In genomic region chr19:39082745-39083598, GRCh38 we compare ENCODE assay signal across 13 cellular contexts. TPM values are rescaled to one million over a fixed set of nuclear protein-coding genes. Genes with fewer than 3 reads are reported as not detected.
A peak's percentile ranks its signal among the peaks of the same experiment; 100 is the strongest.
DNase-seq lines count a peak whose midpoint lies in the region; ATAC-seq, FAIRE-seq and TF ChIP-seq lines count a peak whose summit lies in the region.
"Had no signal": no experiment of that assay in that cellular context is flagged by ENCODE, and none has a peak within 500 bp of the region (broad histone marks: within the 10 kb centered on the region; RNA-seq: fewer than 3 reads in every experiment).

No MANE protein-coding gene starts in this region.

- H3K9me3 ChIP-seq in Caco-2 (no peaks in the 10 kb centered on the region), RWPE2 (ENCODE audit: severe bottlenecking) (no peaks in the 10 kb centered on the region), H1 (ENCODE audit: insufficient read depth in 2 of 2, low read depth in 1 of 2, low read length in 1 of 2) (no peaks in the 10 kb centered on the region)
- H3K9me3 ChIP-seq: adrenal gland had no signal

- peak overlapping the region; percentile 84 for H3K4me3 Mint-ChIP-seq in Caco-2 (ENCODE audit: unreplicated experiment)
- peak overlapping the region; percentile 9 to 46 (median 34) for H3K4me3 Mint-ChIP-seq in nephron

- no peaks in the 10 kb centered on the region for H3K36me3 ChIP-seq in Caco-2 (ENCODE audit: control insufficient read depth, insufficient read depth, low read length)
- H3K36me3 ChIP-seq in RWPE2 (ENCODE audit: low read depth) = no peaks in the 10 kb centered on the region
- no peaks in the 10 kb centered on the region for H3K36me3 ChIP-seq in H1 (ENCODE audit: control insufficient read depth in 2 of 4, insufficient read depth in 4 of 4, low read length in 3 of 4)
- H3K36me3 ChIP-seq: adrenal gland had no signal

- TF ChIP-seq CTCF in Caco-2 (IDR thresholded peaks at IDR 0.05; ENCODE audit: insufficient read depth in 1 of 2, low read depth in 1 of 2, low read length in 1 of 2, severe bottlenecking in 1 of 2, unreplicated experiment in 1 of 2) = no peak
- TF ChIP-seq CTCF in RWPE2 (IDR thresholded peaks at IDR 0.05; ENCODE audit: poor library complexity, severe bottlenecking) = no peak
- TF ChIP-seq CTCF in H1 (IDR thresholded peaks at IDR 0.05; ENCODE audit: control extremely low read depth in 1 of 3, insufficient read depth in 1 of 3, low read depth in 1 of 3, low read length in 3 of 3) = no peak
- TF ChIP-seq CTCF in nephron (IDR thresholded peaks at IDR 0.05; ENCODE audit: unreplicated experiment in 3 of 3) = no peak

- CTCF ChIA-PET in Caco-2 (lab: Charles Lee) (interaction anchor here (0.6 kb wide), 3 partner anchors 205 to 509 kb away, joined by 3 to 5 read pairs (median 4); partner anchors contain the start of gene SAMD4B), H1 (lab: Charles Lee; ENCODE audit: partially characterized antibody) (interaction anchor here (0.7 to 2.8 kb wide), 7 partner anchors 14 to 121 kb away, joined by 3 to 7 read pairs (median 3); no protein-coding TSS in a partner anchor)

- 63% methylated on average over 15 of the region's 15 CpGs; no CpG with 5 or more reads in 1 of the 2 experiments for WGBS in H1 (ENCODE audit: extremely low coverage in 1 of 2, insufficient coverage in 1 of 2, insufficient read length in 1 of 2, insufficient replicate concordance in 2 of 2, low coverage in 1 of 2, low lambda C conversion rate in 2 of 2, missing lambda C conversion rate in 1 of 2), 2 experiments

- no peaks in the 10 kb centered on the region for H3K36me3 Mint-ChIP-seq in Caco-2 (ENCODE audit: insufficient read depth, unreplicated experiment)
- no peaks in the 10 kb centered on the region for H3K36me3 Mint-ChIP-seq in nephron (ENCODE audit: low read depth)

- H3K27me3 ChIP-seq in Caco-2 (replicated peaks; ENCODE audit: control insufficient read depth, insufficient read depth, low read length) (no peaks in the 10 kb centered on the region; the same call in none of the 2 replicates), RWPE2 (ENCODE audit: insufficient read depth, poor library complexity, severe bottlenecking) (no peaks in the 10 kb centered on the region), H1 (replicated peaks in 1 of 4; ENCODE audit: control insufficient read depth in 3 of 4, extremely low read depth in 1 of 4, insufficient read depth in 3 of 4, low read length in 3 of 4) (peaks cover 3 to 36% (median 28%) of the 10 kb centered on the region in 4 experiments)

- TF ChIP-seq EP300 in H1 (IDR thresholded peaks at IDR 0.05; ENCODE audit: borderline replicate concordance in 1 of 2, low read depth in 2 of 2, low read length in 2 of 2) = no peak

- no peak overlapping the region for H2BK12ac ChIP-seq in H1 (ENCODE audit: low read depth, low read length)

- peak overlapping the region; percentile 14 for H3K27ac ChIP-seq in RWPE2 (ENCODE audit: poor library complexity, severe bottlenecking)
- H3K27ac ChIP-seq in H1 (ENCODE audit: low read depth, low read length) = no peak overlapping the region
- H3K27ac ChIP-seq: adrenal gland had no signal

- H3K4ac ChIP-seq in H1 (replicated peaks; ENCODE audit: insufficient read length, low read depth, low read length) = no peak overlapping the region

- DNase-seq in Caco-2 (no peak), RWPE2 (ENCODE audit: low spot score) (no peak), H1 (ENCODE audit: low read depth in 1 of 2, low spot score in 2 of 2) (no peak), posterior vena cava (ENCODE audit: low spot score) (no peak), NCI-H146 (lab: John Stamatoyannopoulos, UW) (no peak), MV-4-11 (lab: John Stamatoyannopoulos, UW) (no peak), NCI-H1694 treated with DMSO at 0.1 percent for 48 hours (lab: John Stamatoyannopoulos, UW) (no peak)
- DNase-seq: adrenal gland, left colon, RPMI8226 had no signal

- peaks cover 7% of the 10 kb centered on the region for H3K4me1 Mint-ChIP-seq in Caco-2 (ENCODE audit: low read depth, unreplicated experiment)
- peaks cover 13% of the 10 kb centered on the region for H3K4me1 Mint-ChIP-seq in nephron

- ATAC-seq in RWPE2 (ENCODE audit: low read depth) = no peak
- ATAC-seq: left colon had no signal

- BruUV-seq in Caco-2 (replicated peaks; lab: Mats Ljungman, UMichigan) = TSS peak; percentile 27

- no peak overlapping the region for H4K91ac ChIP-seq in H1 (replicated peaks; ENCODE audit: insufficient read length, low read length)

- H3K23ac ChIP-seq in H1 (ENCODE audit: insufficient read length) = no peak overlapping the region

- peaks cover 4% of the 10 kb centered on the region; the same call in 1 of the 2 replicates for H3K23me2 ChIP-seq in H1 (ENCODE audit: low read depth, low read length)

- H2BK15ac ChIP-seq in H1 (ENCODE audit: low read length) = no peak overlapping the region

- H3K4me1 ChIP-seq in Caco-2 = 0 out of 2 replicates have a peak, but pooled peaks cover 5% of the 10 kb centered on the region
- peaks cover 15% of the 10 kb centered on the region for H3K4me1 ChIP-seq in RWPE2 (ENCODE audit: insufficient read depth, poor library complexity, severe bottlenecking)
- peaks cover 0 to 8% (median 2%) of the 10 kb centered on the region in 4 experiments; a peak in 3 of 7 replicates for H3K4me1 ChIP-seq in H1 (replicated peaks in 1 of 4; ENCODE audit: control insufficient read depth in 3 of 4, insufficient read depth in 4 of 4, low read length in 3 of 4)
- H3K4me1 ChIP-seq: adrenal gland had no signal

- no peaks in the 10 kb centered on the region for H3K9me3 Mint-ChIP-seq in Caco-2 (ENCODE audit: unreplicated experiment)
- H3K9me3 Mint-ChIP-seq in nephron = no peaks in the 10 kb centered on the region

- H3K27me3 Mint-ChIP-seq in Caco-2 (ENCODE audit: insufficient read depth, unreplicated experiment) (peaks cover 12% of the 10 kb centered on the region), nephron (ENCODE audit: low read depth) (peaks cover 74% of the 10 kb centered on the region)

- no peak overlapping the region for H4K5ac ChIP-seq in H1 (ENCODE audit: insufficient read length, low read depth, low read length)

- FAIRE-seq in H1 (lab: Jason Lieb, UNC) = no peak
- FAIRE-seq: GM12892 had no signal

- peak overlapping the region; percentile 83 for H2AFZ ChIP-seq in H1 (ENCODE audit: low read length)

- POLR2A ChIA-PET in Caco-2 (lab: Charles Lee) = no interaction called here
- POLR2A ChIA-PET in H1 (lab: Charles Lee; ENCODE audit: partially characterized antibody) = interaction anchor here (2.0 to 2.5 kb wide), 4 partner anchors 9 to 18 kb away, joined by 5 to 7 read pairs (median 6); no protein-coding TSS in a partner anchor

- H3K4me3 ChIP-seq in Caco-2 (ENCODE audit: low read depth, low read length) (peak overlapping the region; percentile 51), RWPE2 (ENCODE audit: severe bottlenecking) (peak overlapping the region; percentile 44), H1 (ENCODE audit: extremely low read depth in 1 of 4, insufficient read depth in 2 of 4, low read depth in 3 of 4, low read length in 4 of 4) (peak overlapping the region; percentile 46 to 63 (median 56); a peak in 5 of 8 replicates)
- H3K4me3 ChIP-seq: adrenal gland had no signal

- no peak overlapping the region for H4K8ac ChIP-seq in H1 (ENCODE audit: extremely low read depth, insufficient read depth, low read length)

- no peaks in the 10 kb centered on the region for H3K79me1 ChIP-seq in H1 (ENCODE audit: low read depth, low read length)

- no peak overlapping the region for H3K18ac ChIP-seq in H1 (ENCODE audit: extremely low read depth, low read length)

- no peak overlapping the region for H2BK20ac ChIP-seq in H1 (ENCODE audit: low read length)

- no peaks in the 10 kb centered on the region for H4K20me1 ChIP-seq in H1 (replicated peaks in 1 of 2; ENCODE audit: control insufficient read depth in 1 of 2, insufficient read depth in 2 of 2, low read length in 2 of 2)

- H3K27ac Mint-ChIP-seq in Caco-2 (ENCODE audit: unreplicated experiment) = no peak overlapping the region
- H3K27ac Mint-ChIP-seq in nephron = no peak overlapping the region

- H3K79me2 ChIP-seq in H1 (ENCODE audit: control insufficient read depth in 1 of 2, insufficient read depth in 2 of 2, low read length in 2 of 2) = no peaks in the 10 kb centered on the region

- intact Hi-C loops in Caco-2 (cut with micrococcal nuclease; ENCODE audit: unreplicated experiment) = no loop called here
- intact Hi-C loops in posterior vena cava (cut with DNase I) = no loop called here

- TF ChIP-seq POLR2A in H1 (IDR thresholded peaks at IDR 0.05; ENCODE audit: control extremely low read depth in 1 of 2, low read depth in 2 of 2, low read length in 2 of 2) = no peak

- peak overlapping the region; percentile 60 to 85 for H3K4me2 ChIP-seq in H1 (ENCODE audit: insufficient read depth in 1 of 2, low read depth in 2 of 2, low read length in 2 of 2)

- H3K14ac ChIP-seq in H1 (ENCODE audit: insufficient read length) = no peak overlapping the region

- H2BK120ac ChIP-seq in H1 (replicated peaks; ENCODE audit: low read depth, low read length) = no peak overlapping the region

- H3K56ac ChIP-seq in H1 (replicated peaks; ENCODE audit: insufficient read length, low read depth, low read length) = no peak overlapping the region

- no peak overlapping the region for H2AK5ac ChIP-seq in H1 (ENCODE audit: low read depth, low read length)

- no peak overlapping the region for H2BK5ac ChIP-seq in H1 (ENCODE audit: low read depth, low read length)

- no peak overlapping the region for H3K9ac ChIP-seq in H1 (replicated peaks in 1 of 4; ENCODE audit: extremely low read depth in 1 of 4, low read depth in 3 of 4, low read length in 3 of 4)

- TF ChIP-seq RAD21 in H1 (IDR thresholded peaks at IDR 0.05 in 1 of 2, conservative IDR thresholded peaks at IDR 0.05 in 1 of 2; ENCODE audit: low read depth in 2 of 2, low read length in 2 of 2) = no peak

RNA-seq across cellular contexts. Expression of gene ACP7, which starts 1.2 kb away (rescaled TPM):
- 0.45 and 0.46 TPM in 2 replicates for total RNA-seq in Caco-2 (2022)
- total RNA-seq in H1 (2021; fragmentation: NEBNext Ultra II Directional; extraction: Animal tissue kit (Norgen Biotek cat#: 25700)) = 0.50 and 0.98 TPM in 2 replicates
- 0.27 and 0.58 TPM in 2 replicates for polyA plus RNA-seq in H1 (2011; rRNA removed)
- polyA plus RNA-seq in H1 (2011; cell fraction: cytosol; rRNA removed) = 0.36 TPM
- 0.83 TPM for polyA plus RNA-seq in H1 (2011; cell fraction: nucleus; rRNA removed)
- 0.55 to 0.78 TPM (median 0.67 TPM) in 4 replicates for polyA plus RNA-seq in H1 (2012, experiment 1 of 2)
- polyA plus RNA-seq in H1 (2012, experiment 2 of 2) = 0.45 TPM
- 0.30 TPM for polyA plus RNA-seq in H1 (2013, experiment 1 of 2)
- 0.29 TPM for polyA plus RNA-seq in H1 (2013, experiment 2 of 2)
- polyA minus RNA-seq in H1 (2011; rRNA and poly(A)+ RNA removed) = 0.19 and 0.76 TPM in 2 replicates
- not detected for polyA minus RNA-seq in H1 (2011; cell fraction: cytosol; rRNA and poly(A)+ RNA removed)
- 0.70 TPM for polyA minus RNA-seq in H1 (2011; cell fraction: nucleus; rRNA and poly(A)+ RNA removed)
- not detected for total RNA-seq in posterior vena cava
- total RNA-seq: adrenal gland, left colon, renal cortical epithelial cell had no signal
- polyA plus RNA-seq: adrenal gland had no signal

RNA-seq across cellular contexts. Expression of gene PAK4, which starts 42.6 kb away (rescaled TPM):
- total RNA-seq in Caco-2 (2022) (98.6 and 112 TPM in 2 replicates), posterior vena cava (10 to 100 TPM; 15.0 to 17.3 TPM)
- 64.4 and 67.6 TPM in 2 replicates for total RNA-seq in H1 (2021; fragmentation: NEBNext Ultra II Directional; extraction: Animal tissue kit (Norgen Biotek cat#: 25700))
- 50.7 and 107 TPM in 2 replicates for polyA plus RNA-seq in H1 (2011; rRNA removed)
- polyA plus RNA-seq in H1 (2011; cell fraction: cytosol; rRNA removed) = 55.5 TPM
- polyA plus RNA-seq in H1 (2011; cell fraction: nucleus; rRNA removed) = 89.7 TPM
- 40.5 to 57.3 TPM (median 53.1 TPM) in 4 replicates for polyA plus RNA-seq in H1 (2012, experiment 1 of 2)
- 64.2 TPM for polyA plus RNA-seq in H1 (2012, experiment 2 of 2)
- 47.5 TPM for polyA plus RNA-seq in H1 (2013, experiment 1 of 2)
- 47.5 TPM for polyA plus RNA-seq in H1 (2013, experiment 2 of 2)
- polyA minus RNA-seq in H1 (2011; rRNA and poly(A)+ RNA removed) = 17.7 and 25.9 TPM in 2 replicates
- 39.9 TPM for polyA minus RNA-seq in H1 (2011; cell fraction: cytosol; rRNA and poly(A)+ RNA removed)
- 22.8 TPM for polyA minus RNA-seq in H1 (2011; cell fraction: nucleus; rRNA and poly(A)+ RNA removed)

RNA-seq across cellular contexts. Expression of gene FBXO27, which starts 50.6 kb away (rescaled TPM):
- total RNA-seq in Caco-2 (2022) (3.4 and 3.8 TPM in 2 replicates), posterior vena cava (10 to 100 TPM in 1 of 2 donors, 1 to 10 TPM in 1; 8.5 to 10.0 TPM)
- 18.8 and 25.5 TPM in 2 replicates for total RNA-seq in H1 (2021; fragmentation: NEBNext Ultra II Directional; extraction: Animal tissue kit (Norgen Biotek cat#: 25700))
- 10.9 and 16.8 TPM in 2 replicates for polyA plus RNA-seq in H1 (2011; rRNA removed)
- polyA plus RNA-seq in H1 (2011; cell fraction: cytosol; rRNA removed) = 21.3 TPM
- polyA plus RNA-seq in H1 (2011; cell fraction: nucleus; rRNA removed) = 28.0 TPM
- polyA plus RNA-seq in H1 (2012, experiment 1 of 2) = 11.1 to 24.3 TPM (median 18.8 TPM) in 4 replicates
- 12.8 TPM for polyA plus RNA-seq in H1 (2012, experiment 2 of 2)
- polyA plus RNA-seq in H1 (2013, experiment 1 of 2) = 13.2 TPM
- 13.1 TPM for polyA plus RNA-seq in H1 (2013, experiment 2 of 2)
- polyA minus RNA-seq in H1 (2011; rRNA and poly(A)+ RNA removed) = 29.2 and 45.6 TPM in 2 replicates
- polyA minus RNA-seq in H1 (2011; cell fraction: cytosol; rRNA and poly(A)+ RNA removed) = 21.2 TPM
- polyA minus RNA-seq in H1 (2011; cell fraction: nucleus; rRNA and poly(A)+ RNA removed) = 36.3 TPM
